8 cellular contexts compared by ENCODE assay signal in genomic region chr15:84981711-84982300, GRCh38. TPM values are rescaled to one million over a fixed set of nuclear protein-coding genes. Genes with fewer than 3 reads are reported as not detected.
DNase-seq lines count a peak whose midpoint lies in the region; ATAC-seq, FAIRE-seq and TF ChIP-seq lines count a peak whose summit lies in the region.

TSS of gene PDE8A (plus strand) at chr15:84981856. CDS start at chr15:84982163, 307 bp downstream.

- no peaks in the 10 kb centered on the region for H3K36me3 Mint-ChIP-seq in CD4-positive, CD25-positive, alpha-beta regulatory T cell

- H3K27me3 ChIP-seq in CD4-positive, CD25-positive, alpha-beta regulatory T cell (ENCODE audit: control insufficient read depth, insufficient read depth, low read length): no peaks in the 10 kb centered on the region
- no peaks in the 10 kb centered on the region for H3K27me3 ChIP-seq in bronchial epithelial cell (ENCODE audit: control insufficient read depth, insufficient read depth, low read length)

- TF ChIP-seq CTCF in bronchial epithelial cell (IDR thresholded peaks at IDR 0.05; ENCODE audit: insufficient read depth, low read length, severe bottlenecking) (no peak), kidney (IDR thresholded peaks at IDR 0.05; ENCODE audit: borderline replicate concordance, extremely low read depth, insufficient read depth) (no peak)

- no peaks in the 10 kb centered on the region for H3K9me3 ChIP-seq in CD4-positive, CD25-positive, alpha-beta regulatory T cell (ENCODE audit: control insufficient read depth in 2 of 2, low read length in 2 of 2)
- H3K9me3 ChIP-seq in kidney (ENCODE audit: control insufficient read depth in 1 of 2, low read length in 2 of 2): no peaks in the 10 kb centered on the region

- intact Hi-C loops in kidney (cut with DNase I): no loop called here

- peak within 1 kb of the TSS; percentile 87 for H3K4me3 ChIP-seq in CD4-positive, CD25-positive, alpha-beta regulatory T cell (ENCODE audit: low read depth, low read length)
- H3K4me3 ChIP-seq in bronchial epithelial cell (ENCODE audit: low read depth, low read length) (peak within 1 kb of the TSS; percentile 77), kidney (ENCODE audit: low read length in 2 of 2) (peak within 1 kb of the TSS; percentile 79 to 85)

- peak within 1 kb of the TSS; percentile 96 for H3K27ac ChIP-seq in CD4-positive, CD25-positive, alpha-beta regulatory T cell (ENCODE audit: insufficient read depth, low read length, poor library complexity, severe bottlenecking)
- H3K27ac ChIP-seq in kidney (ENCODE audit: low read depth in 2 of 2, low read length in 2 of 2): peak within 1 kb of the TSS; percentile 92 to 95

- FAIRE-seq in bronchial epithelial cell (lab: Jason Lieb, UNC) (no peak), kidney (lab: Jason Lieb, UNC) (no peak)

- peak in 1 of 2 donors; percentile 1 for ATAC-seq in CD4-positive, CD25-positive, alpha-beta regulatory T cell (ENCODE audit: low read depth in 2 of 2)
- ATAC-seq in GM19035 (IDR thresholded peaks at IDR 0.05; ENCODE audit: unreplicated experiment) (peak; percentile 24), HG03139 (IDR thresholded peaks at IDR 0.05; ENCODE audit: unreplicated experiment) (peak; percentile 7)

- peaks cover 26 to 59% (median 40%) of the 10 kb centered on the region in 4 donors for H3K4me1 Mint-ChIP-seq in CD4-positive, CD25-positive, alpha-beta regulatory T cell

- H3K9ac ChIP-seq in kidney (ENCODE audit: low read length in 2 of 2): peak within 1 kb of the TSS; percentile 63 to 80

- H3K27me3 Mint-ChIP-seq in CD4-positive, CD25-positive, alpha-beta regulatory T cell: peaks cover 18% of the 10 kb centered on the region

- H3K27ac Mint-ChIP-seq in CD4-positive, CD25-positive, alpha-beta regulatory T cell: peak within 1 kb of the TSS; percentile 93 to 97 (median 96)

- H3K36me3 ChIP-seq in CD4-positive, CD25-positive, alpha-beta regulatory T cell (ENCODE audit: control insufficient read depth, insufficient read depth, low read length): no peaks in the 10 kb centered on the region
- no peaks in the 10 kb centered on the region for H3K36me3 ChIP-seq in bronchial epithelial cell (ENCODE audit: control insufficient read depth, insufficient read depth, low read length)
- no peaks in the 10 kb centered on the region for H3K36me3 ChIP-seq in kidney (ENCODE audit: control insufficient read depth in 1 of 2, insufficient read depth in 2 of 2, low read length in 2 of 2)

- peaks cover 35% of the 10 kb centered on the region for H3K4me1 ChIP-seq in CD4-positive, CD25-positive, alpha-beta regulatory T cell (ENCODE audit: control insufficient read depth, insufficient read depth, low read length, poor library complexity, severe bottlenecking)
- H3K4me1 ChIP-seq in kidney (ENCODE audit: control insufficient read depth in 1 of 2, insufficient read depth in 1 of 2, low read depth in 1 of 2, low read length in 2 of 2): peaks cover 9 to 10% of the 10 kb centered on the region in 2 donors

- peak; percentile 60 to 68 (median 64) for DNase-seq in CD4-positive, CD25-positive, alpha-beta regulatory T cell
- peak; percentile 43 for DNase-seq in T follicular helper cell (ENCODE audit: low read depth)
- DNase-seq in bronchial epithelial cell (ENCODE audit: low read depth): no peak
- DNase-seq in kidney: peak; percentile 78
- peak in 2 of 3 donors; percentile 28 to 43 for DNase-seq in stimulated activated CD4-positive, alpha-beta T cell treated with anti-CD3 and anti-CD28 coated beads, TNF-alpha, amount 100 ng/mL, for 48 hours (ENCODE audit: low read depth in 3 of 3)
- DNase-seq in NCI-H187 treated with DMSO at 0.1 percent for 48 hours (lab: John Stamatoyannopoulos, UW): no peak

- peaks cover 0 to 4% (median 0%) of the 10 kb centered on the region in 7 donors for H3K9me3 Mint-ChIP-seq in CD4-positive, CD25-positive, alpha-beta regulatory T cell

- peak within 1 kb of the TSS; percentile 95 to 99 (median 96) for H3K4me3 Mint-ChIP-seq in CD4-positive, CD25-positive, alpha-beta regulatory T cell

RNA-seq across cellular contexts. Expression of gene PDE8A, which starts in this region (rescaled TPM):
- 28.9 TPM for total RNA-seq in CD4-positive, CD25-positive, alpha-beta regulatory T cell
- 1 to 10 TPM; 2.0 to 4.9 (median 4.1) TPM for polyA plus RNA-seq in CD4-positive, CD25-positive, alpha-beta regulatory T cell
- total RNA-seq in bronchial epithelial cell (11.6 and 17.0 TPM in 2 replicates), kidney (37.5 TPM)
- polyA plus RNA-seq in kidney (ENCODE audit: insufficient read depth, low read depth, low replicate concordance): 20.3 TPM

Comparison
In these comparisons a context has a peak if more than half of its experiments do, and no peak if none do; other contexts are left out.
1. DNase-seq: peak in CD4-positive, CD25-positive, alpha-beta regulatory T cell (3 of 3), T follicular helper cell (single experiment), kidney (single experiment) and stimulated activated CD4-positive, alpha-beta T cell treated with anti-CD3 and anti-CD28 coated beads, TNF-alpha, amount 100 ng/mL, for 48 hours (2 of 3); none in bronchial epithelial cell (single experiment) and NCI-H187 treated with DMSO at 0.1 percent for 48 hours (single experiment).
2. Peak in every context shown above with its lines, with median percentiles within 50 percentile points of each other: H3K4me3 ChIP-seq.